1 cellular context compared by ENCODE assay signal in the genomic region with DNA sequence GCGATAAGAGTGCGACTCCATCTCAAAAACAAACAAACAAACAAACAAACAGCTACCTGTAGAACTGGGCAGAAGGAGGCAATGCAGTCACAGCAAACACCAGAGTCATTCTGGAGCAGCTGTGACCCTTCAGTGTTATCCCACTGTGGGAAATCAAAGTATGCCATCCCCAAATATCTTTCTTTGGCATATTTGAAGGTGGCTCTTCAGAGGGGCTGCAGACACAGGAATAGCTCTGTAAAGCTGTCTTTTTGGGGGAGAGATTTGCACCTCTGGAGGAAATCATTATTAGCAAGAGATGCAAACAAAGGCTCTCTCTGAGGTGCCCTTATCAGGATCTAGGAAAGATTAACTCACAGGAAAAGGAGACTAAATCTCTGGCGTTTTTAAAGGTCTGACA.
TF ChIP-seq lines count a peak whose summit lies in the region.

No MANE protein-coding gene starts in this region.

TF ChIP-seq in GM23338, 12 proteins besides CTCF, POLR2A, EP300 and RAD21 (continued from another document):
- TF ChIP-seq, protein P1, sequence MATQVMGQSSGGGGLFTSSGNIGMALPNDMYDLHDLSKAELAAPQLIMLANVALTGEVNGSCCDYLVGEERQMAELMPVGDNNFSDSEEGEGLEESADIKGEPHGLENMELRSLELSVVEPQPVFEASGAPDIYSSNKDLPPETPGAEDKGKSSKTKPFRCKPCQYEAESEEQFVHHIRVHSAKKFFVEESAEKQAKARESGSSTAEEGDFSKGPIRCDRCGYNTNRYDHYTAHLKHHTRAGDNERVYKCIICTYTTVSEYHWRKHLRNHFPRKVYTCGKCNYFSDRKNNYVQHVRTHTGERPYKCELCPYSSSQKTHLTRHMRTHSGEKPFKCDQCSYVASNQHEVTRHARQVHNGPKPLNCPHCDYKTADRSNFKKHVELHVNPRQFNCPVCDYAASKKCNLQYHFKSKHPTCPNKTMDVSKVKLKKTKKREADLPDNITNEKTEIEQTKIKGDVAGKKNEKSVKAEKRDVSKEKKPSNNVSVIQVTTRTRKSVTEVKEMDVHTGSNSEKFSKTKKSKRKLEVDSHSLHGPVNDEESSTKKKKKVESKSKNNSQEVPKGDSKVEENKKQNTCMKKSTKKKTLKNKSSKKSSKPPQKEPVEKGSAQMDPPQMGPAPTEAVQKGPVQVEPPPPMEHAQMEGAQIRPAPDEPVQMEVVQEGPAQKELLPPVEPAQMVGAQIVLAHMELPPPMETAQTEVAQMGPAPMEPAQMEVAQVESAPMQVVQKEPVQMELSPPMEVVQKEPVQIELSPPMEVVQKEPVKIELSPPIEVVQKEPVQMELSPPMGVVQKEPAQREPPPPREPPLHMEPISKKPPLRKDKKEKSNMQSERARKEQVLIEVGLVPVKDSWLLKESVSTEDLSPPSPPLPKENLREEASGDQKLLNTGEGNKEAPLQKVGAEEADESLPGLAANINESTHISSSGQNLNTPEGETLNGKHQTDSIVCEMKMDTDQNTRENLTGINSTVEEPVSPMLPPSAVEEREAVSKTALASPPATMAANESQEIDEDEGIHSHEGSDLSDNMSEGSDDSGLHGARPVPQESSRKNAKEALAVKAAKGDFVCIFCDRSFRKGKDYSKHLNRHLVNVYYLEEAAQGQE (IDR thresholded peaks at IDR 0.05; ENCODE audit: unreplicated experiment) = no peak
- TF ChIP-seq ZNF331 (CRISPR knock-in tag; IDR thresholded peaks at IDR 0.05; ENCODE audit: low read depth) (no peak), POLR2AphosphoS5 (IDR thresholded peaks at IDR 0.05; ENCODE audit: low read depth) (no peak), JUNB (IDR thresholded peaks at IDR 0.05; ENCODE audit: unreplicated experiment) (no peak), ZNF114 (CRISPR knock-in tag; IDR thresholded peaks at IDR 0.05) (no peak), EZH2phosphoT487 (IDR thresholded peaks at IDR 0.05; ENCODE audit: unreplicated experiment) (no peak), EZH2 (IDR thresholded peaks at IDR 0.05; ENCODE audit: low read depth, unreplicated experiment) (no peak), NANOG (IDR thresholded peaks at IDR 0.05; ENCODE audit: borderline replicate concordance) (no peak)
- TF ChIP-seq, protein P2, sequence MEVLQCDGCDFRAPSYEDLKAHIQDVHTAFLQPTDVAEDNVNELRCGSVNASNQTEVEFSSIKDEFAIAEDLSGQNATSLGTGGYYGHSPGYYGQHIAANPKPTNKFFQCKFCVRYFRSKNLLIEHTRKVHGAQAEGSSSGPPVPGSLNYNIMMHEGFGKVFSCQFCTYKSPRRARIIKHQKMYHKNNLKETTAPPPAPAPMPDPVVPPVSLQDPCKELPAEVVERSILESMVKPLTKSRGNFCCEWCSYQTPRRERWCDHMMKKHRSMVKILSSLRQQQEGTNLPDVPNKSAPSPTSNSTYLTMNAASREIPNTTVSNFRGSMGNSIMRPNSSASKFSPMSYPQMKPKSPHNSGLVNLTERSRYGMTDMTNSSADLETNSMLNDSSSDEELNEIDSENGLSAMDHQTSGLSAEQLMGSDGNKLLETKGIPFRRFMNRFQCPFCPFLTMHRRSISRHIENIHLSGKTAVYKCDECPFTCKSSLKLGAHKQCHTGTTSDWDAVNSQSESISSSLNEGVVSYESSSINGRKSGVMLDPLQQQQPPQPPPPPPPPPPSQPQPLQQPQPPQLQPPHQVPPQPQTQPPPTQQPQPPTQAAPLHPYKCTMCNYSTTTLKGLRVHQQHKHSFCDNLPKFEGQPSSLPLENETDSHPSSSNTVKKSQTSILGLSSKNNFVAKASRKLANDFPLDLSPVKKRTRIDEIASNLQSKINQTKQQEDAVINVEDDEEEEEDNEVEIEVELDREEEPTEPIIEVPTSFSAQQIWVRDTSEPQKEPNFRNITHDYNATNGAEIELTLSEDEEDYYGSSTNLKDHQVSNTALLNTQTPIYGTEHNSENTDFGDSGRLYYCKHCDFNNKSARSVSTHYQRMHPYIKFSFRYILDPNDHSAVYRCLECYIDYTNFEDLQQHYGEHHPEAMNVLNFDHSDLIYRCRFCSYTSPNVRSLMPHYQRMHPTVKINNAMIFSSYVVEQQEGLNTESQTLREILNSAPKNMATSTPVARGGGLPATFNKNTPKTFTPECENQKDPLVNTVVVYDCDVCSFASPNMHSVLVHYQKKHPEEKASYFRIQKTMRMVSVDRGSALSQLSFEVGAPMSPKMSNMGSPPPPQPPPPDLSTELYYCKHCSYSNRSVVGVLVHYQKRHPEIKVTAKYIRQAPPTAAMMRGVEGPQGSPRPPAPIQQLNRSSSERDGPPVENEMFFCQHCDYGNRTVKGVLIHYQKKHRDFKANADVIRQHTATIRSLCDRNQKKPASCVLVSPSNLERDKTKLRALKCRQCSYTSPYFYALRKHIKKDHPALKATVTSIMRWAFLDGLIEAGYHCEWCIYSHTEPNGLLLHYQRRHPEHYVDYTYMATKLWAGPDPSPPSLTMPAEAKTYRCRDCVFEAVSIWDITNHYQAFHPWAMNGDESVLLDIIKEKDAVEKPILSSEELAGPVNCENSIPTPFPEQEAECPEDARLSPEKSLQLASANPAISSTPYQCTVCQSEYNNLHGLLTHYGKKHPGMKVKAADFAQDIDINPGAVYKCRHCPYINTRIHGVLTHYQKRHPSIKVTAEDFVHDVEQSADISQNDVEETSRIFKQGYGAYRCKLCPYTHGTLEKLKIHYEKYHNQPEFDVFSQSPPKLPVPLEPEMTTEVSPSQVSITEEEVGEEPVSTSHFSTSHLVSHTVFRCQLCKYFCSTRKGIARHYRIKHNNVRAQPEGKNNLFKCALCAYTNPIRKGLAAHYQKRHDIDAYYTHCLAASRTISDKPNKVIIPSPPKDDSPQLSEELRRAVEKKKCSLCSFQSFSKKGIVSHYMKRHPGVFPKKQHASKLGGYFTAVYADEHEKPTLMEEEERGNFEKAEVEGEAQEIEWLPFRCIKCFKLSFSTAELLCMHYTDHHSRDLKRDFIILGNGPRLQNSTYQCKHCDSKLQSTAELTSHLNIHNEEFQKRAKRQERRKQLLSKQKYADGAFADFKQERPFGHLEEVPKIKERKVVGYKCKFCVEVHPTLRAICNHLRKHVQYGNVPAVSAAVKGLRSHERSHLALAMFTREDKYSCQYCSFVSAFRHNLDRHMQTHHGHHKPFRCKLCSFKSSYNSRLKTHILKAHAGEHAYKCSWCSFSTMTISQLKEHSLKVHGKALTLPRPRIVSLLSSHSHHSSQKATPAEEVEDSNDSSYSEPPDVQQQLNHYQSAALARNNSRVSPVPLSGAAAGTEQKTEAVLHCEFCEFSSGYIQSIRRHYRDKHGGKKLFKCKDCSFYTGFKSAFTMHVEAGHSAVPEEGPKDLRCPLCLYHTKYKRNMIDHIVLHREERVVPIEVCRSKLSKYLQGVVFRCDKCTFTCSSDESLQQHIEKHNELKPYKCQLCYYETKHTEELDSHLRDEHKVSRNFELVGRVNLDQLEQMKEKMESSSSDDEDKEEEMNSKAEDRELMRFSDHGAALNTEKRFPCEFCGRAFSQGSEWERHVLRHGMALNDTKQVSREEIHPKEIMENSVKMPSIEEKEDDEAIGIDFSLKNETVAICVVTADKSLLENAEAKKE (CRISPR knock-in tag; IDR thresholded peaks at IDR 0.05) = no peak
- TF ChIP-seq, protein P3, sequence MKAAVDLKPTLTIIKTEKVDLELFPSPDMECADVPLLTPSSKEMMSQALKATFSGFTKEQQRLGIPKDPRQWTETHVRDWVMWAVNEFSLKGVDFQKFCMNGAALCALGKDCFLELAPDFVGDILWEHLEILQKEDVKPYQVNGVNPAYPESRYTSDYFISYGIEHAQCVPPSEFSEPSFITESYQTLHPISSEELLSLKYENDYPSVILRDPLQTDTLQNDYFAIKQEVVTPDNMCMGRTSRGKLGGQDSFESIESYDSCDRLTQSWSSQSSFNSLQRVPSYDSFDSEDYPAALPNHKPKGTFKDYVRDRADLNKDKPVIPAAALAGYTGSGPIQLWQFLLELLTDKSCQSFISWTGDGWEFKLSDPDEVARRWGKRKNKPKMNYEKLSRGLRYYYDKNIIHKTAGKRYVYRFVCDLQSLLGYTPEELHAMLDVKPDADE (IDR thresholded peaks at IDR 0.05) = no peak
